1 cellular context compared by ENCODE assay signal in genomic region chr1:100843160-100843559, GRCh38. TPM values are rescaled to one million over a fixed set of nuclear protein-coding genes. Genes with fewer than 3 reads are reported as not detected.
A peak's percentile ranks its signal among the peaks of the same experiment; 100 is the strongest.
DNase-seq lines count a peak whose midpoint lies in the region; ATAC-seq, FAIRE-seq and TF ChIP-seq lines count a peak whose summit lies in the region.
"Not testable (repeated sequence)": the region's sequence is repeated elsewhere in the genome, so short reads cannot be mapped to it uniquely, and the experiment has no call there.

No MANE protein-coding gene starts in this region.

- 26% methylated on average over 2 of the region's 2 CpGs for whole genome bisulfite sequencing in HepG2 (ENCODE audit: low lambda C conversion rate)

- not testable (repeated sequence) for H3K9me3 ChIP-seq in HepG2 (ENCODE audit: low read length)

- H3K79me2 ChIP-seq in HepG2 (ENCODE audit: insufficient read depth, low read length): not testable (repeated sequence)

- ATAC-seq in HepG2: not testable (repeated sequence)

- not testable (repeated sequence) for FAIRE-seq in HepG2 (lab: Jason Lieb, UNC)

- in situ Hi-C loops in HepG2 (cut with HindIII; ENCODE audit: extremely low pct_ligation_motif_present, low pct_unique_long_range_greater_than_20kb): not testable (repeated sequence)

- not testable (repeated sequence) for H3K4me1 ChIP-seq in HepG2 (ENCODE audit: insufficient read depth, low read length)

- BruUV-seq in HepG2 (replicated peaks; lab: Mats Ljungman, UMichigan): not testable (repeated sequence)

- not testable (repeated sequence) for TF ChIP-seq RAD21 in HepG2 (CRISPR knock-in tag; IDR thresholded peaks at IDR 0.05)

- intact Hi-C loops in HepG2 (cut with micrococcal nuclease; ENCODE audit: unreplicated experiment): not testable (repeated sequence)

- H3K4me2 ChIP-seq in HepG2 (ENCODE audit: low read depth, low read length): not testable (repeated sequence)

- not testable (repeated sequence) for H3K36me3 ChIP-seq in HepG2 (replicated peaks in 1 of 2; ENCODE audit: control insufficient read depth in 1 of 2, insufficient read depth in 2 of 2, low read length in 2 of 2)

- H2AFZ ChIP-seq in HepG2 (ENCODE audit: low read length): not testable (repeated sequence)

- H3K9ac ChIP-seq in HepG2 (ENCODE audit: insufficient read depth, low read depth, low read length): not testable (repeated sequence)

- H4K20me1 ChIP-seq in HepG2 (ENCODE audit: insufficient read depth, low read length): not testable (repeated sequence)

- not testable (repeated sequence) for H3K4me3 ChIP-seq in HepG2 (replicated peaks in 1 of 3; ENCODE audit: insufficient read depth in 1 of 3, low read depth in 2 of 3, low read length in 3 of 3)

- not testable (repeated sequence) for H3K27ac ChIP-seq in HepG2 (ENCODE audit: extremely low read length, insufficient read depth, low read length)

- DNase-seq in HepG2 (ENCODE audit: low spot score): not testable (repeated sequence)

- CTCF ChIA-PET in HepG2 (lab: Yijun Ruan, JAX; ENCODE audit: low intra/inter-chr PET ratio, low total read pairs): not testable (repeated sequence)

- TF ChIP-seq CTCF in HepG2 (CRISPR knock-in tag; IDR thresholded peaks at IDR 0.05): not testable (repeated sequence)

- TF ChIP-seq POLR2A in HepG2 (IDR thresholded peaks at IDR 0.05; ENCODE audit: insufficient read depth in 1 of 2, low read depth in 2 of 2, low read length in 2 of 2): not testable (repeated sequence)

- POLR2A ChIA-PET in HepG2 (lab: Yijun Ruan, JAX): not testable (repeated sequence)

- not testable (repeated sequence) for H3K27me3 ChIP-seq in HepG2 (ENCODE audit: control insufficient read depth in 1 of 2, insufficient read depth in 2 of 2, low read length in 2 of 2)

- not testable (repeated sequence) for TF ChIP-seq EP300 in HepG2 (IDR thresholded peaks at IDR 0.05; ENCODE audit: low read depth in 2 of 2, low read length in 2 of 2); HepG2 (CRISPR knock-in tag; IDR thresholded peaks at IDR 0.05; ENCODE audit: borderline replicate concordance)

TF ChIP-seq in HepG2, 621 proteins besides CTCF, POLR2A, EP300 and RAD21:
- TF ChIP-seq SOX13, SOX6 (IDR thresholded peaks at IDR 0.05): not testable (repeated sequence)
- TF ChIP-seq SOX13 (CRISPR knock-in tag; conservative IDR thresholded peaks at IDR 0.05 in 1 of 2, IDR thresholded peaks at IDR 0.05 in 1 of 2) (peak in 1 of 2 experiments; percentile 45; a peak in 2 of 4 replicates), SOX6 (CRISPR knock-in tag; IDR thresholded peaks at IDR 0.05) (peak; percentile 55; the same call in 1 of the 2 replicates), HNF4A (CRISPR knock-in tag; IDR thresholded peaks at IDR 0.05) (0 out of 2 replicates have a peak, but pooled peaks have one; percentile 8), ONECUT2 (CRISPR knock-in tag; IDR thresholded peaks at IDR 0.05) (peak; percentile 73), TCF7 (IDR thresholded peaks at IDR 0.05; ENCODE audit: low read depth) (peak; percentile 34; the same call in 1 of the 2 replicates)
- TF ChIP-seq, protein P1, sequence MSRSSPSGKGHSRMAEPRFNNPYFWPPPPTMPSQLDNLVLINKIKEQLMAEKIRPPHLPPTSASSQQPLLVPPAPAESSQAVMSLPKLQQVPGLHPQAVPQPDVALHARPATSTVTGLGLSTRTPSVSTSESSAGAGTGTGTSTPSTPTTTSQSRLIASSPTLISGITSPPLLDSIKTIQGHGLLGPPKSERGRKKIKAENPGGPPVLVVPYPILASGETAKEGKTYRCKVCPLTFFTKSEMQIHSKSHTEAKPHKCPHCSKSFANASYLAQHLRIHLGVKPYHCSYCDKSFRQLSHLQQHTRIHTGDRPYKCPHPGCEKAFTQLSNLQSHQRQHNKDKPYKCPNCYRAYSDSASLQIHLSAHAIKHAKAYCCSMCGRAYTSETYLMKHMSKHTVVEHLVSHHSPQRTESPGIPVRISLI (CRISPR knock-in tag; IDR thresholded peaks at IDR 0.05; ENCODE audit: borderline replicate concordance): peak; percentile 36; the same call in 1 of the 2 replicates

RNA-seq across cellular contexts. Expression of gene EXTL2, which starts 51.5 kb away (rescaled TPM):
- 18.8 and 23.5 TPM in 2 replicates for total RNA-seq in HepG2 (2016; rRNA removed; fragmentation: Illumina TruSeq; extraction: Trizol)
- 2.2 and 2.6 TPM in 2 replicates for total RNA-seq in HepG2 (2016; cell fraction: cytosol; rRNA removed; fragmentation: Illumina TruSeq; extraction: Trizol; ENCODE audit: low read depth)
- 18.7 and 25.4 TPM in 2 replicates for total RNA-seq in HepG2 (2016; cell fraction: insoluble cytoplasmic fraction; rRNA removed; fragmentation: Illumina TruSeq; extraction: Trizol)
- 10.3 and 10.4 TPM in 2 replicates for total RNA-seq in HepG2 (2016; cell fraction: membrane; rRNA removed; fragmentation: Illumina TruSeq; extraction: Trizol)
- 33.3 and 34.8 TPM in 2 replicates for total RNA-seq in HepG2 (2016; cell fraction: nucleus; rRNA removed; fragmentation: Illumina TruSeq; extraction: Trizol)
- 16.0 and 22.0 TPM in 2 replicates for polyA plus RNA-seq in HepG2 (2011; rRNA removed)
- polyA plus RNA-seq in HepG2 (2011; cell fraction: cytosol; rRNA removed): 6.5 and 12.0 TPM in 2 replicates
- 13.3 and 16.1 TPM in 2 replicates for polyA plus RNA-seq in HepG2 (2011; cell fraction: nucleus; rRNA removed)
- 12.7 and 13.2 TPM in 2 replicates for polyA plus RNA-seq in HepG2 (2012)
- polyA plus RNA-seq in HepG2 (2016; cell fraction: cytosol; fragmentation: Illumina TruSeq; extraction: Trizol; ENCODE audit: low read depth): 2.0 and 2.8 TPM in 2 replicates
- 12.7 and 16.6 TPM in 2 replicates for polyA plus RNA-seq in HepG2 (2016; cell fraction: insoluble cytoplasmic fraction; fragmentation: Illumina TruSeq; extraction: Trizol; ENCODE audit: low read depth)
- 6.5 and 6.9 TPM in 2 replicates for polyA plus RNA-seq in HepG2 (2016; cell fraction: membrane; fragmentation: Illumina TruSeq; extraction: Trizol; ENCODE audit: low read depth)
- 37.2 and 44.6 TPM in 2 replicates for polyA plus RNA-seq in HepG2 (2016; cell fraction: nucleus; fragmentation: Illumina TruSeq; extraction: Trizol; ENCODE audit: insufficient read depth, low read depth)
- 5.6 TPM in 2 replicates for polyA minus RNA-seq in HepG2 (2011; rRNA and poly(A)+ RNA removed; ENCODE audit: low replicate concordance)
- polyA minus RNA-seq in HepG2 (2011; cell fraction: cytosol; rRNA and poly(A)+ RNA removed): 7.3 and 9.6 TPM in 2 replicates
- polyA minus RNA-seq in HepG2 (2011; cell fraction: nucleus; rRNA and poly(A)+ RNA removed): 39.4 and 47.2 TPM in 2 replicates

RNA-seq across cellular contexts. Expression of gene SLC30A7, which starts 52.7 kb away (rescaled TPM):
- total RNA-seq in HepG2 (2016; rRNA removed; fragmentation: Illumina TruSeq; extraction: Trizol): 27.4 and 40.8 TPM in 2 replicates
- total RNA-seq in HepG2 (2016; cell fraction: cytosol; rRNA removed; fragmentation: Illumina TruSeq; extraction: Trizol; ENCODE audit: low read depth): 13.4 and 16.0 TPM in 2 replicates
- total RNA-seq in HepG2 (2016; cell fraction: insoluble cytoplasmic fraction; rRNA removed; fragmentation: Illumina TruSeq; extraction: Trizol): 25.9 and 40.2 TPM in 2 replicates
- 8.9 and 10.3 TPM in 2 replicates for total RNA-seq in HepG2 (2016; cell fraction: membrane; rRNA removed; fragmentation: Illumina TruSeq; extraction: Trizol)
- total RNA-seq in HepG2 (2016; cell fraction: nucleus; rRNA removed; fragmentation: Illumina TruSeq; extraction: Trizol): 46.2 and 56.7 TPM in 2 replicates
- 8.3 and 8.9 TPM in 2 replicates for polyA plus RNA-seq in HepG2 (2011; rRNA removed)
- polyA plus RNA-seq in HepG2 (2011; cell fraction: cytosol; rRNA removed): 3.4 and 6.7 TPM in 2 replicates
- 6.1 and 9.3 TPM in 2 replicates for polyA plus RNA-seq in HepG2 (2011; cell fraction: nucleus; rRNA removed)
- polyA plus RNA-seq in HepG2 (2012): 6.4 and 6.7 TPM in 2 replicates
- polyA plus RNA-seq in HepG2 (2016; cell fraction: cytosol; fragmentation: Illumina TruSeq; extraction: Trizol; ENCODE audit: low read depth): 0.55 and 0.59 TPM in 2 replicates
- 8.2 and 8.3 TPM in 2 replicates for polyA plus RNA-seq in HepG2 (2016; cell fraction: insoluble cytoplasmic fraction; fragmentation: Illumina TruSeq; extraction: Trizol; ENCODE audit: low read depth)
- polyA plus RNA-seq in HepG2 (2016; cell fraction: membrane; fragmentation: Illumina TruSeq; extraction: Trizol; ENCODE audit: low read depth): 1.1 and 1.5 TPM in 2 replicates
- 22.6 and 23.4 TPM in 2 replicates for polyA plus RNA-seq in HepG2 (2016; cell fraction: nucleus; fragmentation: Illumina TruSeq; extraction: Trizol; ENCODE audit: insufficient read depth, low read depth)
- polyA minus RNA-seq in HepG2 (2011; rRNA and poly(A)+ RNA removed; ENCODE audit: low replicate concordance): 19.9 and 29.7 TPM in 2 replicates
- polyA minus RNA-seq in HepG2 (2011; cell fraction: cytosol; rRNA and poly(A)+ RNA removed): 16.4 and 22.7 TPM in 2 replicates
- polyA minus RNA-seq in HepG2 (2011; cell fraction: nucleus; rRNA and poly(A)+ RNA removed): 19.2 and 20.5 TPM in 2 replicates
